Comparison of ENCODE assay signal across 9 cellular contexts in the genomic region with DNA sequence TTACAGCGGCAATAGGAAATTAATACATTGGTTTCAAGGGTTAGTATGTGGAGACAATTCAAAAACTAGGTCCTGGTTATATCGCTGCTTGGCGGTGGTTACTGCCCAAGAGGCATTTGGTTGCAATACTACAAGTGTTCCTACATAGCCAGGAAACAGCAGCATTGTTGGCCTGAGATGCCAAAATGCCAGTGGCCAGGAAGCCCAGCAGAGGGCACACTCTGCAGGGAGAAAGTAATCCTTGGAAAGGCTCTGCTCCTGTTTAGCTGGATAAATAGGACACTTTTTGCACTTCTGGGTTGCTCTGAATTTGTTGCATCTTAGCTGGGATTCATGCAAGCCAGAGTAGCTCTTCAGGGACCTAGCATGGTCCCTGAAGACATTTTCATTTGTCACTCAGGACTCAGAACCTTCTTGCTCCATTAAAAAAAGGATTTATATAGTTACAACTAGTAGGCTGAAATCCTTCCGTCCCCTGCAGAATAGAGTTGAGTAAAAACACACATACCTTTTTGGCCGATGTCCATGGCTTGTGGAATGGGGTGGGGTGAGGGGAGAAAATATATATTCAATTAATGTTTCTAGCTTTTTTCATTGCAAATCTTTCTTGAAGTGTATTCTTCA. TPM values are rescaled to one million over a fixed set of nuclear protein-coding genes. Genes with fewer than 3 reads are reported as not detected.
DNase-seq lines count a peak whose midpoint lies in the region; ATAC-seq and TF ChIP-seq lines count a peak whose summit lies in the region.
"Had no signal": no experiment of that assay in that cellular context is flagged by ENCODE, and none has a peak within 500 bp of the region (broad histone marks: within the 10 kb centered on the region; RNA-seq: fewer than 3 reads in every experiment).

No MANE protein-coding gene starts in this region.

- no peaks in the 10 kb centered on the region for H3K36me3 ChIP-seq in mammary epithelial cell (ENCODE audit: insufficient read depth, low read length)
- H3K36me3 ChIP-seq: gastrocnemius medialis had no signal

- no peaks in the 10 kb centered on the region for H3K27me3 ChIP-seq in mammary epithelial cell (ENCODE audit: insufficient read depth, low read length)
- H3K27me3 ChIP-seq: gastrocnemius medialis had no signal

- TF ChIP-seq CTCF in AG09309 (IDR thresholded peaks at IDR 0.05; ENCODE audit: control insufficient read depth, insufficient read depth, low read depth, low read length, missing control alignments): peak; percentile 90
- TF ChIP-seq CTCF in GM13977 (IDR thresholded peaks at IDR 0.05; ENCODE audit: extremely low read depth, insufficient read depth, missing control alignments): peak; percentile 45
- peak; percentile 78 to 86 for TF ChIP-seq CTCF in mammary epithelial cell (conservative IDR thresholded peaks at IDR 0.05 in 1 of 2, IDR thresholded peaks at IDR 0.05 in 1 of 2; ENCODE audit: extremely low read depth in 1 of 2, insufficient read depth in 1 of 2, low read depth in 1 of 2, low read length in 2 of 2)

- no peaks in the 10 kb centered on the region for H3K36me3 Mint-ChIP-seq in activated CD8-positive, alpha-beta memory T cell treated with anti-CD3 and anti-CD28 coated beads, Interleukin-2, amount 10 ng/mL, durations not matched to agents 7 days and 5 days
- H3K36me3 Mint-ChIP-seq in effector memory CD8-positive, alpha-beta T cell (ENCODE audit: insufficient read depth): no peaks in the 10 kb centered on the region
- no peaks in the 10 kb centered on the region for H3K36me3 Mint-ChIP-seq in natural killer cell treated with Interleukin-12 subunit alpha and Interleukin-12 subunit beta and Interleukin-15 and Interleukin-18, amount 100 ng/mL, for 72 hours

- 27% methylated on average over 5 of the region's 5 CpGs for WGBS in mammary epithelial cell (ENCODE audit: low coverage, missing lambda C conversion rate)

- H3K79me2 ChIP-seq in mammary epithelial cell (ENCODE audit: insufficient read depth, low read length): no peaks in the 10 kb centered on the region

- no peak overlapping the region for H3K9ac ChIP-seq in mammary epithelial cell (ENCODE audit: insufficient read depth, low read length)

- no peak overlapping the region for H2AFZ ChIP-seq in mammary epithelial cell (ENCODE audit: low read depth, low read length)

- DNase-seq in AG09309 (ENCODE audit: low read depth): peak; percentile 29
- no peak for DNase-seq in GM13977 (ENCODE audit: low spot score)
- peak; percentile 15 for DNase-seq in NCI-H345 treated with DMSO at 0.1 percent for 48 hours (lab: John Stamatoyannopoulos, UW; ENCODE audit: unreplicated experiment)
- peak; percentile 28 for DNase-seq in mammary epithelial cell
- DNase-seq in kidney tubule cell (ENCODE audit: low spot score): peak; percentile 62
- DNase-seq in activated CD8-positive, alpha-beta memory T cell treated with anti-CD3 and anti-CD28 coated beads, Interleukin-2, amount 10 ng/mL, durations not matched to agents 7 days and 5 days: no peak
- DNase-seq in effector memory CD8-positive, alpha-beta T cell: no peak
- no peak for DNase-seq in natural killer cell treated with Interleukin-12 subunit alpha and Interleukin-12 subunit beta and Interleukin-15 and Interleukin-18, amount 100 ng/mL, for 72 hours (ENCODE audit: low spot score)

- no peaks in the 10 kb centered on the region for H3K9me3 Mint-ChIP-seq in activated CD8-positive, alpha-beta memory T cell treated with anti-CD3 and anti-CD28 coated beads, Interleukin-2, amount 10 ng/mL, durations not matched to agents 7 days and 5 days (ENCODE audit: low read depth)
- no peaks in the 10 kb centered on the region for H3K9me3 Mint-ChIP-seq in effector memory CD8-positive, alpha-beta T cell
- H3K9me3 Mint-ChIP-seq in natural killer cell treated with Interleukin-12 subunit alpha and Interleukin-12 subunit beta and Interleukin-15 and Interleukin-18, amount 100 ng/mL, for 72 hours: no peaks in the 10 kb centered on the region

- H3K4me1 ChIP-seq in mammary epithelial cell (ENCODE audit: insufficient read depth, low read length): no peaks in the 10 kb centered on the region
- H3K4me1 ChIP-seq: gastrocnemius medialis had no signal

- ATAC-seq in activated CD8-positive, alpha-beta memory T cell treated with anti-CD3 and anti-CD28 coated beads, Interleukin-2, amount 10 ng/mL, durations not matched to agents 7 days and 5 days: no peak
- ATAC-seq in effector memory CD8-positive, alpha-beta T cell (replicated peaks): no peak
- no peak for ATAC-seq in natural killer cell treated with Interleukin-12 subunit alpha and Interleukin-12 subunit beta and Interleukin-15 and Interleukin-18, amount 100 ng/mL, for 72 hours
- ATAC-seq: gastrocnemius medialis had no signal

- no peak overlapping the region for H3K27ac Mint-ChIP-seq in activated CD8-positive, alpha-beta memory T cell treated with anti-CD3 and anti-CD28 coated beads, Interleukin-2, amount 10 ng/mL, durations not matched to agents 7 days and 5 days
- no peak overlapping the region for H3K27ac Mint-ChIP-seq in effector memory CD8-positive, alpha-beta T cell
- H3K27ac Mint-ChIP-seq in natural killer cell treated with Interleukin-12 subunit alpha and Interleukin-12 subunit beta and Interleukin-15 and Interleukin-18, amount 100 ng/mL, for 72 hours: no peak overlapping the region

- CTCF ChIA-PET in mammary epithelial cell (lab: Charles Lee; ENCODE audit: low non-redundant PET): interaction anchor here (0.5 to 1.2 kb wide), 2 partner anchors 523 to 530 kb away, joined by 3 to 7 read pairs; no protein-coding TSS in a partner anchor
- CTCF ChIA-PET in activated CD8-positive, alpha-beta memory T cell treated with anti-CD3 and anti-CD28 coated beads, Interleukin-2, amount 10 ng/mL, durations not matched to agents 7 days and 5 days (lab: Charles Lee): interaction anchor here (1.0 kb wide), 1 partner anchor 40 kb away, joined by 4 read pairs; no protein-coding TSS in a partner anchor

- dilution Hi-C loops in mammary epithelial cell (cut with HindIII; ENCODE audit: low sequenced_read_pairs): loop anchor here (25.0 kb wide), 1 partner anchor 519 kb away; a partner anchor contains a TSS

- H3K9me3 ChIP-seq in mammary epithelial cell (replicated peaks; ENCODE audit: insufficient read depth, low read length): no peaks in the 10 kb centered on the region
- H3K9me3 ChIP-seq: gastrocnemius medialis had no signal

- H3K4me2 ChIP-seq in mammary epithelial cell (ENCODE audit: insufficient read depth, low read depth, low read length): no peak overlapping the region

- no TSS peak for BruUV-seq in mammary epithelial cell (replicated peaks; lab: Mats Ljungman, UMichigan)

- no peak overlapping the region for H3K4me3 ChIP-seq in AG09309 (ENCODE audit: control insufficient read depth, low read depth, low read length)
- H3K4me3 ChIP-seq in mammary epithelial cell (replicated peaks in 1 of 3; ENCODE audit: insufficient read depth in 1 of 3, low read depth in 2 of 3, low read length in 3 of 3): no peak overlapping the region
- H3K4me3 ChIP-seq: gastrocnemius medialis had no signal

- intact Hi-C loops in mammary epithelial cell (cut with micrococcal nuclease): loop anchor here (1.0 to 5.0 kb wide), 2 partner anchors 144 to 524 kb away; no protein-coding TSS in a partner anchor

- no peak overlapping the region for H3K27ac ChIP-seq in mammary epithelial cell (ENCODE audit: insufficient read depth, low read depth, low read length)
- H3K27ac ChIP-seq: gastrocnemius medialis had no signal

- H3K4me1 Mint-ChIP-seq in activated CD8-positive, alpha-beta memory T cell treated with anti-CD3 and anti-CD28 coated beads, Interleukin-2, amount 10 ng/mL, durations not matched to agents 7 days and 5 days: no peaks in the 10 kb centered on the region
- no peaks in the 10 kb centered on the region for H3K4me1 Mint-ChIP-seq in effector memory CD8-positive, alpha-beta T cell (ENCODE audit: low read depth in 2 of 2)
- H3K4me1 Mint-ChIP-seq in natural killer cell treated with Interleukin-12 subunit alpha and Interleukin-12 subunit beta and Interleukin-15 and Interleukin-18, amount 100 ng/mL, for 72 hours (ENCODE audit: low read depth in 2 of 2): no peaks in the 10 kb centered on the region

- no peak overlapping the region for H3K4me3 Mint-ChIP-seq in activated CD8-positive, alpha-beta memory T cell treated with anti-CD3 and anti-CD28 coated beads, Interleukin-2, amount 10 ng/mL, durations not matched to agents 7 days and 5 days
- H3K4me3 Mint-ChIP-seq in effector memory CD8-positive, alpha-beta T cell: no peak overlapping the region
- no peak overlapping the region for H3K4me3 Mint-ChIP-seq in natural killer cell treated with Interleukin-12 subunit alpha and Interleukin-12 subunit beta and Interleukin-15 and Interleukin-18, amount 100 ng/mL, for 72 hours

- H4K20me1 ChIP-seq in mammary epithelial cell (ENCODE audit: insufficient read depth, low read length): no peaks in the 10 kb centered on the region

- peaks cover 22% of the 10 kb centered on the region for H3K27me3 Mint-ChIP-seq in activated CD8-positive, alpha-beta memory T cell treated with anti-CD3 and anti-CD28 coated beads, Interleukin-2, amount 10 ng/mL, durations not matched to agents 7 days and 5 days
- peaks cover 14 to 25% of the 10 kb centered on the region in 2 donors for H3K27me3 Mint-ChIP-seq in effector memory CD8-positive, alpha-beta T cell
- peaks cover 29 to 32% of the 10 kb centered on the region in 2 donors for H3K27me3 Mint-ChIP-seq in natural killer cell treated with Interleukin-12 subunit alpha and Interleukin-12 subunit beta and Interleukin-15 and Interleukin-18, amount 100 ng/mL, for 72 hours

- in situ Hi-C loops in GM13977 (cut with MboI; ENCODE audit: low pct_unique_long_range_greater_than_20kb, low sequenced_read_pairs, unreplicated experiment) (no loop called here), mammary epithelial cell (cut with MboI; ENCODE audit: low sequenced_read_pairs in 2 of 2) (loop anchor here (10.0 to 25.0 kb wide), 2 partner anchors 519 to 521 kb away; a partner anchor contains a TSS)

RNA-seq across cellular contexts. Expression of a gene that starts 8.1 kb away (rescaled TPM):
- total RNA-seq in mammary epithelial cell: not detected
- polyA plus RNA-seq in mammary epithelial cell: not detected
- polyA minus RNA-seq in mammary epithelial cell: not detected
- not detected for total RNA-seq in activated CD8-positive, alpha-beta memory T cell treated with anti-CD3 and anti-CD28 coated beads, Interleukin-2, amount 10 ng/mL, durations not matched to agents 7 days and 5 days
- total RNA-seq in natural killer cell treated with Interleukin-12 subunit alpha and Interleukin-12 subunit beta and Interleukin-15 and Interleukin-18, amount 100 ng/mL, for 72 hours: not detected
- total RNA-seq: gastrocnemius medialis had no signal

RNA-seq across cellular contexts. Expression of a gene that starts 8.2 kb away (rescaled TPM):
- total RNA-seq in mammary epithelial cell: 10 to 100 TPM; 14.8 to 27.5 TPM
- polyA plus RNA-seq in mammary epithelial cell: 15.5 TPM
- 3.6 TPM for polyA minus RNA-seq in mammary epithelial cell
- total RNA-seq in activated CD8-positive, alpha-beta memory T cell treated with anti-CD3 and anti-CD28 coated beads, Interleukin-2, amount 10 ng/mL, durations not matched to agents 7 days and 5 days: 10 to 100 TPM; 25.0 to 26.4 TPM
- 10 to 100 TPM; 22.3 to 24.4 TPM for total RNA-seq in natural killer cell treated with Interleukin-12 subunit alpha and Interleukin-12 subunit beta and Interleukin-15 and Interleukin-18, amount 100 ng/mL, for 72 hours

RNA-seq across cellular contexts. Expression of a gene that starts 53.8 kb away (rescaled TPM):
- total RNA-seq in mammary epithelial cell: 10 to 100 TPM in 1 of 2 donors, 1 to 10 TPM in 1; 8.8 to 12.4 TPM
- polyA plus RNA-seq in mammary epithelial cell: 6.6 TPM
- 3.9 TPM for polyA minus RNA-seq in mammary epithelial cell
- 10 to 100 TPM; 10.1 to 11.5 TPM for total RNA-seq in activated CD8-positive, alpha-beta memory T cell treated with anti-CD3 and anti-CD28 coated beads, Interleukin-2, amount 10 ng/mL, durations not matched to agents 7 days and 5 days
- 10 to 100 TPM; 11.9 to 12.1 TPM for total RNA-seq in natural killer cell treated with Interleukin-12 subunit alpha and Interleukin-12 subunit beta and Interleukin-15 and Interleukin-18, amount 100 ng/mL, for 72 hours

Comparison
In these comparisons a context has a peak if more than half of its experiments do, and no peak if none do; other contexts are left out.
1. DNase-seq: peak in AG09309 (single experiment), NCI-H345 treated with DMSO at 0.1 percent for 48 hours (single experiment), mammary epithelial cell (single experiment) and kidney tubule cell (single experiment); none in GM13977 (single experiment), activated CD8-positive, alpha-beta memory T cell treated with anti-CD3 and anti-CD28 coated beads, Interleukin-2, amount 10 ng/mL, durations not matched to agents 7 days and 5 days (single experiment), effector memory CD8-positive, alpha-beta T cell (0 of 3) and natural killer cell treated with Interleukin-12 subunit alpha and Interleukin-12 subunit beta and Interleukin-15 and Interleukin-18, amount 100 ng/mL, for 72 hours (single experiment).
2. Peak in every context shown above with its lines, with median percentiles within 50 percentile points of each other: CTCF ChIP-seq.